ENCODE assay signal across 10 cellular contexts in genomic region chr4:10461850-10462400, GRCh38. TPM values are rescaled to one million over a fixed set of nuclear protein-coding genes. Genes with fewer than 3 reads are reported as not detected.
DNase-seq lines count a peak whose midpoint lies in the region; ATAC-seq and TF ChIP-seq lines count a peak whose summit lies in the region.
"Had no signal": no experiment of that assay in that cellular context is flagged by ENCODE, and none has a peak within 500 bp of the region (broad histone marks: within the 10 kb centered on the region; RNA-seq: fewer than 3 reads in every experiment).

No MANE protein-coding gene starts in this region.

- H3K4me3 ChIP-seq in GM23338, result peak overlapping the region; percentile 81
- H3K4me3 ChIP-seq in foreskin fibroblast (ENCODE audit: low read depth in 1 of 2, low read length in 2 of 2), result peak overlapping the region; percentile 30 to 44

- H3K27ac Mint-ChIP-seq in GM23338 (no peak overlapping the region), progenitor cell of endocrine pancreas (peak overlapping the region; percentile 59)
- no peak overlapping the region for H3K27ac Mint-ChIP-seq in activated CD8-positive, alpha-beta T cell treated with anti-CD3 and anti-CD28 coated beads for 36 hours

- POLR2A ChIA-PET in activated CD8-positive, alpha-beta T cell treated with anti-CD3 and anti-CD28 coated beads for 36 hours (lab: Charles Lee), result interaction anchor here (1.6 kb wide), 1 partner anchor 341 kb away, joined by 5 read pairs; no protein-coding TSS in a partner anchor

- H3K4me2 ChIP-seq in GM23338, result peak overlapping the region; percentile 96

- no peaks in the 10 kb centered on the region for H3F3A ChIP-seq in GM23338 (replicated peaks; ENCODE audit: low read depth)

- H3K36me3 ChIP-seq in GM23338 (ENCODE audit: insufficient read depth), result no peaks in the 10 kb centered on the region
- H3K36me3 ChIP-seq: transverse colon had no signal

- H3K27me3 ChIP-seq in GM23338 (ENCODE audit: insufficient read depth), result peaks cover 88% of the 10 kb centered on the region

- H4K20me1 ChIP-seq in GM23338 (replicated peaks; ENCODE audit: insufficient read depth), result peaks cover 17% of the 10 kb centered on the region

- DNase-seq in GM23338 (ENCODE audit: low spot score), result peak; percentile 53
- no peak for DNase-seq in activated CD8-positive, alpha-beta T cell treated with anti-CD3 and anti-CD28 coated beads for 36 hours
- no peak for DNase-seq in foreskin fibroblast
- DNase-seq in progenitor cell of endocrine pancreas (ENCODE audit: low spot score, unreplicated experiment), result no peak
- DNase-seq in caudate nucleus (lab: John Stamatoyannopoulos, UW), result no peak
- DNase-seq in NCI-H1417 treated with DMSO at 0.1 percent for 48 hours (lab: John Stamatoyannopoulos, UW), result no peak
- no peak for DNase-seq in ureter (ENCODE audit: low spot score)
- DNase-seq: NCI-H1105 treated with DMSO at 0.1 percent for 48 hours had no signal

- peak; percentile 43 for ATAC-seq in GM23338
- no peak for ATAC-seq in activated CD8-positive, alpha-beta T cell treated with anti-CD3 and anti-CD28 coated beads for 36 hours
- no peak for ATAC-seq in GM18502 (IDR thresholded peaks at IDR 0.05; ENCODE audit: poor library complexity, unreplicated experiment)

- no peaks in the 10 kb centered on the region for H3K79me2 ChIP-seq in GM23338 (replicated peaks; ENCODE audit: insufficient read depth)

- peak overlapping the region; percentile 91 for H3K4me3 Mint-ChIP-seq in GM23338
- peak overlapping the region; percentile 73 for H3K4me3 Mint-ChIP-seq in activated CD8-positive, alpha-beta T cell treated with anti-CD3 and anti-CD28 coated beads for 36 hours
- peak overlapping the region; percentile 84 for H3K4me3 Mint-ChIP-seq in progenitor cell of endocrine pancreas (ENCODE audit: low read depth)

- peaks cover 9% of the 10 kb centered on the region for H3K4me1 ChIP-seq in GM23338 (ENCODE audit: insufficient read depth)

- H3K36me3 Mint-ChIP-seq in GM23338 (ENCODE audit: low read depth) (no peaks in the 10 kb centered on the region; the same call in 2 of the 3 replicates), progenitor cell of endocrine pancreas (ENCODE audit: insufficient read depth) (no peaks in the 10 kb centered on the region)
- no peaks in the 10 kb centered on the region for H3K36me3 Mint-ChIP-seq in activated CD8-positive, alpha-beta T cell treated with anti-CD3 and anti-CD28 coated beads for 36 hours (ENCODE audit: low read depth)

- H2AFZ ChIP-seq in GM23338, result peak overlapping the region; percentile 100

- TF ChIP-seq CTCF in GM23338 (conservative IDR thresholded peaks at IDR 0.05; ENCODE audit: low read depth in 2 of 2), result no peak
- no peak for TF ChIP-seq CTCF in activated CD8-positive, alpha-beta T cell treated with anti-CD3 and anti-CD28 coated beads for 36 hours (IDR thresholded peaks at IDR 0.05)
- TF ChIP-seq CTCF in foreskin fibroblast (IDR thresholded peaks at IDR 0.05; ENCODE audit: low read depth, low read length), result no peak
- no peak for TF ChIP-seq CTCF in progenitor cell of endocrine pancreas (IDR thresholded peaks at IDR 0.05; ENCODE audit: unreplicated experiment)

- intact Hi-C loops in activated CD8-positive, alpha-beta T cell treated with anti-CD3 and anti-CD28 coated beads for 36 hours (cut with micrococcal nuclease), result loop anchor here (5.0 kb wide), 1 partner anchor 75 kb away; no protein-coding TSS in a partner anchor

- CTCF ChIA-PET in activated CD8-positive, alpha-beta T cell treated with anti-CD3 and anti-CD28 coated beads for 36 hours (lab: Charles Lee), result interaction anchor here (0.5 to 3.1 kb wide), 31 partner anchors 10 to 347 kb away, joined by 3 to 22 read pairs (median 5); no protein-coding TSS in a partner anchor

- H3K4me1 Mint-ChIP-seq in GM23338 (peaks cover 18% of the 10 kb centered on the region), progenitor cell of endocrine pancreas (ENCODE audit: low read depth) (peaks cover 3% of the 10 kb centered on the region)
- H3K4me1 Mint-ChIP-seq in activated CD8-positive, alpha-beta T cell treated with anti-CD3 and anti-CD28 coated beads for 36 hours (ENCODE audit: low read depth), result peaks cover 25% of the 10 kb centered on the region

- H3K27me3 Mint-ChIP-seq in GM23338 (ENCODE audit: insufficient read depth, low read depth, poor library complexity) (peaks cover 68% of the 10 kb centered on the region), progenitor cell of endocrine pancreas (peaks cover 49% of the 10 kb centered on the region)
- peaks cover 26% of the 10 kb centered on the region for H3K27me3 Mint-ChIP-seq in activated CD8-positive, alpha-beta T cell treated with anti-CD3 and anti-CD28 coated beads for 36 hours

- no peaks in the 10 kb centered on the region for H3K9me2 ChIP-seq in GM23338 (ENCODE audit: insufficient read depth)

- no peak overlapping the region for H3K27ac ChIP-seq in GM23338 (ENCODE audit: low read depth)
- H3K27ac ChIP-seq in caudate nucleus (ENCODE audit: low read depth, low read length), result no peak overlapping the region
- H3K27ac ChIP-seq: transverse colon had no signal

- H3K9me3 Mint-ChIP-seq in GM23338 (no peaks in the 10 kb centered on the region; the same call in 2 of the 3 replicates), progenitor cell of endocrine pancreas (ENCODE audit: low read depth) (peaks cover 11% of the 10 kb centered on the region)
- peaks cover 4% of the 10 kb centered on the region for H3K9me3 Mint-ChIP-seq in activated CD8-positive, alpha-beta T cell treated with anti-CD3 and anti-CD28 coated beads for 36 hours

TF ChIP-seq in GM23338, 12 proteins besides CTCF, POLR2A, EP300 and RAD21 (continues in another document):
- TF ChIP-seq JUNB (IDR thresholded peaks at IDR 0.05; ENCODE audit: unreplicated experiment) (no peak), ZNF462 (CRISPR knock-in tag; IDR thresholded peaks at IDR 0.05) (no peak), NANOG (IDR thresholded peaks at IDR 0.05; ENCODE audit: borderline replicate concordance) (no peak), CREB1 (CRISPR knock-in tag; IDR thresholded peaks at IDR 0.05; ENCODE audit: low read depth) (no peak)

RNA-seq across cellular contexts. Expression of gene ZNF518B, which starts 4.7 kb away (rescaled TPM):
- 9.5 and 10.8 TPM in 2 replicates for total RNA-seq in GM23338 (2014; rRNA removed; shearing (Covaris generic))
- 2.9 and 3.1 TPM in 2 replicates for polyA plus RNA-seq in GM23338 (2016; fragmentation: Nextera tagmentation; extraction: Ambion mirVana)
- total RNA-seq in activated CD8-positive, alpha-beta T cell treated with anti-CD3 and anti-CD28 coated beads for 36 hours, result 10 to 100 TPM; 13.5 to 13.8 TPM
- total RNA-seq in progenitor cell of endocrine pancreas (52.0 and 55.0 TPM in 2 replicates), ureter (25.0 TPM)
